ENCODE assay signal across 27 cellular contexts in the genomic region with DNA sequence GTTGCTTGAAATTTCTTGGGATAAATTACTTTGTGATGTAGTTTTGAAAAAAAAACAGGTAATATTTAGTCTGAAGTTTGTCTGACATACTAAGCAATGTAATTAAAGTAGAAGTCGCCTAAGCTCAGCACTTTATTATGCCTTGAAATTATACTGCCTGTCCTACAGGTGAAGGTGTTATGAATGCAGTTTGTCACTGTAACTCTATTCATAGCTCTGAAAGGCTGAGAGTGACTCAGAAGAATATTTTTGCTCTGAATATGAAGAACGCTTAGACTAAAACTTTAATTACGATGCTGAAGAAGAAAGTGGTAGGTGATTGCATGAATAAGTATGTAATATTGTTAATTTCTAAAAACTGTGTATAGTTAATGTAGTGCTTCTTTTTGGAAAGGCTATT. TPM values are rescaled to one million over a fixed set of nuclear protein-coding genes. Genes with fewer than 3 reads are reported as not detected.
"Had no signal": no experiment of that assay in that cellular context is flagged by ENCODE, and none has a peak within 500 bp of the region (broad histone marks: within the 10 kb centered on the region; RNA-seq: fewer than 3 reads in every experiment).

No MANE protein-coding gene starts in this region.

- H3K4me3 ChIP-seq: esophagus squamous epithelium had no signal

- H3K4me1 ChIP-seq: esophagus squamous epithelium had no signal

- H3K9me3 ChIP-seq: esophagus squamous epithelium had no signal

- H3K27me3 ChIP-seq: brain microvascular endothelial cell, esophagus squamous epithelium had no signal

- ATAC-seq: activated CD4-positive, CD25-positive, alpha-beta regulatory T cell treated with anti-CD3 and anti-CD28 coated beads, Interleukin-2, amount 50 U/mL, for 24 hours; activated CD8-positive, alpha-beta T cell treated with anti-CD3 and anti-CD28 coated beads for 36 hours; activated T-cell treated with anti-CD3 and anti-CD28 coated beads, Interleukin-2, amount 50 U/mL, for 4 hours; activated T-helper 17 cell treated with anti-CD3 and anti-CD28 coated beads, Interleukin-2, amount 50 U/mL, for 72 hours; T-cell had no signal

- H3K27ac ChIP-seq: brain microvascular endothelial cell, epithelial cell of prostate, esophagus squamous epithelium, WERI-Rb-1 had no signal

- H3K36me3 ChIP-seq: brain microvascular endothelial cell, esophagus squamous epithelium, WERI-Rb-1 had no signal

- DNase-seq: activated B cell treated with CpG ODN at 0.5 μM for 24 hours; activated CD4-positive, alpha-beta T cell treated with anti-CD3 and anti-CD28 coated beads for 48 hours; activated CD4-positive, alpha-beta T cell treated with anti-CD3 and anti-CD28 coated beads, Interleukin-2, amount 50 U/mL, for 1 hour; activated CD4-positive, alpha-beta T cell treated with anti-CD3 and anti-CD28 coated beads, Interleukin-2, amount 50 U/mL, for 48 hours; activated CD8-positive, alpha-beta memory T cell treated with anti-CD3 and anti-CD28 coated beads for 24 hours; activated CD8-positive, alpha-beta T cell treated with anti-CD3 and anti-CD28 coated beads for 36 hours; activated effector memory CD4-positive, alpha-beta T cell treated with Interleukin-2 at 50 U/mL for 16 hours; activated gamma-delta T cell treated with Interleukin-2 at 50 U/mL for 16 hours; activated naive CD4-positive, alpha-beta T cell treated with anti-CD3 and anti-CD28 coated beads, Interleukin-2, amount 50 U/mL, for 16 hours; activated naive CD4-positive, alpha-beta T cell treated with Interleukin-2 at 50 U/mL for 16 hours; activated T-cell treated with anti-CD3 and anti-CD28 coated beads, Interleukin-2, amount 50 U/mL, for 4 hours; amniotic stem cell; anterior cingulate cortex; brain microvascular endothelial cell; effector CD8-positive, alpha-beta T cell; esophagus squamous epithelium; foreskin melanocyte; SW 1271; T-cell; T1000; WERI-Rb-1 had no signal

RNA-seq across cellular contexts. Expression of a gene that starts 9.2 kb away (rescaled TPM):
- total RNA-seq: activated B cell treated with CpG ODN at 0.5 μM for 24 hours; activated CD8-positive, alpha-beta T cell treated with anti-CD3 and anti-CD28 coated beads for 36 hours; activated T-helper 17 cell treated with anti-CD3 and anti-CD28 coated beads, Interleukin-2, amount 50 U/mL, for 72 hours; chondrocyte; dermis microvascular lymphatic vessel endothelial cell; endothelial cell of umbilical vein had no signal
